Comparison of ENCODE assay signal across 11 cellular contexts in the genomic region with DNA sequence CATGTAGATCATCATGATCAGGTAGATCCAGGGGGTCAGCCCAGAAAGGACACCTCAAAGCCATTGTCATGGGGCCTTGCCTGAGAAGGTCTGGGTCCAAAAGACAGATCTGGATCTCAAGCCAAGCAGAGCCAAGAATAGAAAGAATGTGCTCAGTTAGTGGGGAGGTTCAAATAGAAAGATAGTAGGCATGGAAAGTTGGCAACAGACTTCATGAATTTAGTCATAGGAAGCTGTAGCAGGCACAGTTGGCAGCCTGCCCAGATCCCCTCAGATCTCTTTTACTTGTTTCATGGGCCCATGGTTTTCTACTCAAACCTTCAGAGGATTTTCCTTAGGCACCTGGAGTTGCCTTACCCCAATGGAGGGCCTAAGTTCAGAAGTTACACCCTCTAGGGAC.
DNase-seq lines count a peak whose midpoint lies in the region; ATAC-seq and TF ChIP-seq lines count a peak whose summit lies in the region.
"Had no signal": no experiment of that assay in that cellular context is flagged by ENCODE, and none has a peak within 500 bp of the region (broad histone marks: within the 10 kb centered on the region; RNA-seq: fewer than 3 reads in every experiment).

No MANE protein-coding gene starts in this region.

- H3K36me3 Mint-ChIP-seq in GM23338 (ENCODE audit: low read depth), result no peaks in the 10 kb centered on the region
- H3K36me3 Mint-ChIP-seq in Caco-2 (ENCODE audit: insufficient read depth, unreplicated experiment), result no peaks in the 10 kb centered on the region
- H3K36me3 Mint-ChIP-seq: activated naive CD4-positive, alpha-beta T cell treated with anti-CD3 and anti-CD28 coated beads, Interleukin-2, amount 50 U/mL, for 72 hours had no signal

- H2AFZ ChIP-seq in GM23338, result no peak overlapping the region

- DNase-seq in Right ventricle myocardium superior, result peak; percentile 42
- no peak for DNase-seq in cardiac septum (ENCODE audit: low spot score)
- DNase-seq in NCI-H69 (lab: John Stamatoyannopoulos, UW), result peak; percentile 51
- DNase-seq in fibroblast of gingiva (ENCODE audit: low read depth), result peak; percentile 21
- no peak for DNase-seq in GM23338 (ENCODE audit: low spot score)
- no peak for DNase-seq in AG08396 (ENCODE audit: low spot score)
- no peak for DNase-seq in Caco-2
- DNase-seq: activated CD4-positive, CD25-positive, alpha-beta regulatory T cell treated with anti-CD3 and anti-CD28 coated beads, Interleukin-2, amount 50 U/mL, for 72 hours had no signal

- H3K27me3 Mint-ChIP-seq in GM23338 (ENCODE audit: insufficient read depth, low read depth, poor library complexity), result no peaks in the 10 kb centered on the region
- H3K27me3 Mint-ChIP-seq in Caco-2 (ENCODE audit: insufficient read depth, unreplicated experiment), result peaks cover 14% of the 10 kb centered on the region
- H3K27me3 Mint-ChIP-seq: stimulated activated naive CD8-positive, alpha-beta T cell treated with anti-CD3 and anti-CD28 coated beads, Interleukin-15, Interleukin-2, amounts not matched to agents 100 ng/mL and 50 ng/mL, for 24 hours had no signal

- peaks cover 5% of the 10 kb centered on the region; the same call in 2 of the 3 replicates for H3K4me1 Mint-ChIP-seq in GM23338
- H3K4me1 Mint-ChIP-seq in Caco-2 (ENCODE audit: low read depth, unreplicated experiment), result no peaks in the 10 kb centered on the region

- no peak overlapping the region for H3K4me3 Mint-ChIP-seq in GM23338
- no peak overlapping the region for H3K4me3 Mint-ChIP-seq in Caco-2 (ENCODE audit: unreplicated experiment)
- H3K4me3 Mint-ChIP-seq: stimulated activated naive CD8-positive, alpha-beta T cell treated with anti-CD3 and anti-CD28 coated beads, Interleukin-15, Interleukin-2, amounts not matched to agents 100 ng/mL and 50 ng/mL, for 24 hours had no signal

- H3K79me2 ChIP-seq in GM23338 (replicated peaks; ENCODE audit: insufficient read depth), result no peaks in the 10 kb centered on the region

- POLR2A ChIA-PET in Caco-2 (lab: Charles Lee), result no interaction called here

- no peaks in the 10 kb centered on the region for H3K36me3 ChIP-seq in GM23338 (ENCODE audit: insufficient read depth)
- H3K36me3 ChIP-seq in Caco-2 (ENCODE audit: control insufficient read depth, insufficient read depth, low read length), result no peaks in the 10 kb centered on the region

- H3K4me1 ChIP-seq in GM23338 (ENCODE audit: insufficient read depth), result no peaks in the 10 kb centered on the region
- H3K4me1 ChIP-seq in Caco-2, result no peaks in the 10 kb centered on the region

- H3K27ac Mint-ChIP-seq in GM23338 (no peak overlapping the region), Caco-2 (ENCODE audit: unreplicated experiment) (no peak overlapping the region)
- H3K27ac Mint-ChIP-seq: activated naive CD4-positive, alpha-beta T cell treated with anti-CD3 and anti-CD28 coated beads, Interleukin-2, amount 50 U/mL, for 72 hours; stimulated activated naive CD8-positive, alpha-beta T cell treated with anti-CD3 and anti-CD28 coated beads, Interleukin-15, Interleukin-2, amounts not matched to agents 100 ng/mL and 50 ng/mL, for 24 hours had no signal

- H3K27me3 ChIP-seq in GM23338 (ENCODE audit: insufficient read depth) (no peaks in the 10 kb centered on the region), Caco-2 (replicated peaks; ENCODE audit: control insufficient read depth, insufficient read depth, low read length) (no peaks in the 10 kb centered on the region)

- ATAC-seq in Right ventricle myocardium superior (ENCODE audit: poor library complexity) (peak; percentile 29), GM23338 (no peak), HG03432 (IDR thresholded peaks at IDR 0.05; ENCODE audit: unreplicated experiment) (no peak)
- ATAC-seq: activated naive CD4-positive, alpha-beta T cell treated with anti-CD3 and anti-CD28 coated beads, Interleukin-2, amount 50 U/mL, for 72 hours had no signal

- H3K4me3 ChIP-seq in GM23338 (no peak overlapping the region), Caco-2 (ENCODE audit: low read depth, low read length) (no peak overlapping the region)

- no peak overlapping the region for H3K27ac ChIP-seq in GM23338 (ENCODE audit: low read depth)

- no peaks in the 10 kb centered on the region for H3F3A ChIP-seq in GM23338 (replicated peaks; ENCODE audit: low read depth)

- TF ChIP-seq CTCF in GM23338 (conservative IDR thresholded peaks at IDR 0.05; ENCODE audit: low read depth in 2 of 2) (no peak), Caco-2 (IDR thresholded peaks at IDR 0.05; ENCODE audit: insufficient read depth in 1 of 2, low read depth in 1 of 2, low read length in 1 of 2, severe bottlenecking in 1 of 2, unreplicated experiment in 1 of 2) (no peak)

- CTCF ChIA-PET in Caco-2 (lab: Charles Lee), result no interaction called here

- BruUV-seq in Caco-2 (replicated peaks; lab: Mats Ljungman, UMichigan), result no TSS peak

- H3K9me3 Mint-ChIP-seq in GM23338 (no peaks in the 10 kb centered on the region; the same call in 2 of the 3 replicates), Caco-2 (ENCODE audit: unreplicated experiment) (no peaks in the 10 kb centered on the region)
- H3K9me3 Mint-ChIP-seq: stimulated activated naive CD8-positive, alpha-beta T cell treated with anti-CD3 and anti-CD28 coated beads, Interleukin-15, Interleukin-2, amounts not matched to agents 100 ng/mL and 50 ng/mL, for 24 hours had no signal

- H3K9me2 ChIP-seq in GM23338 (ENCODE audit: insufficient read depth), result no peaks in the 10 kb centered on the region

- intact Hi-C loops in Right ventricle myocardium superior (cut with DNase I) (no loop called here), cardiac septum (cut with DNase I) (loop anchor here (10.0 kb wide), 1 partner anchor 270 kb away; no protein-coding TSS in a partner anchor), Caco-2 (cut with micrococcal nuclease; ENCODE audit: unreplicated experiment) (no loop called here)

- H4K20me1 ChIP-seq in GM23338 (replicated peaks; ENCODE audit: insufficient read depth), result no peaks in the 10 kb centered on the region

- H3K4me2 ChIP-seq in GM23338, result no peak overlapping the region

- no peaks in the 10 kb centered on the region; the same call in 1 of the 2 replicates for H3K9me3 ChIP-seq in Caco-2

TF ChIP-seq in GM23338, 12 proteins besides CTCF, POLR2A, EP300 and RAD21 (continues in another document):
- TF ChIP-seq, protein P1, sequence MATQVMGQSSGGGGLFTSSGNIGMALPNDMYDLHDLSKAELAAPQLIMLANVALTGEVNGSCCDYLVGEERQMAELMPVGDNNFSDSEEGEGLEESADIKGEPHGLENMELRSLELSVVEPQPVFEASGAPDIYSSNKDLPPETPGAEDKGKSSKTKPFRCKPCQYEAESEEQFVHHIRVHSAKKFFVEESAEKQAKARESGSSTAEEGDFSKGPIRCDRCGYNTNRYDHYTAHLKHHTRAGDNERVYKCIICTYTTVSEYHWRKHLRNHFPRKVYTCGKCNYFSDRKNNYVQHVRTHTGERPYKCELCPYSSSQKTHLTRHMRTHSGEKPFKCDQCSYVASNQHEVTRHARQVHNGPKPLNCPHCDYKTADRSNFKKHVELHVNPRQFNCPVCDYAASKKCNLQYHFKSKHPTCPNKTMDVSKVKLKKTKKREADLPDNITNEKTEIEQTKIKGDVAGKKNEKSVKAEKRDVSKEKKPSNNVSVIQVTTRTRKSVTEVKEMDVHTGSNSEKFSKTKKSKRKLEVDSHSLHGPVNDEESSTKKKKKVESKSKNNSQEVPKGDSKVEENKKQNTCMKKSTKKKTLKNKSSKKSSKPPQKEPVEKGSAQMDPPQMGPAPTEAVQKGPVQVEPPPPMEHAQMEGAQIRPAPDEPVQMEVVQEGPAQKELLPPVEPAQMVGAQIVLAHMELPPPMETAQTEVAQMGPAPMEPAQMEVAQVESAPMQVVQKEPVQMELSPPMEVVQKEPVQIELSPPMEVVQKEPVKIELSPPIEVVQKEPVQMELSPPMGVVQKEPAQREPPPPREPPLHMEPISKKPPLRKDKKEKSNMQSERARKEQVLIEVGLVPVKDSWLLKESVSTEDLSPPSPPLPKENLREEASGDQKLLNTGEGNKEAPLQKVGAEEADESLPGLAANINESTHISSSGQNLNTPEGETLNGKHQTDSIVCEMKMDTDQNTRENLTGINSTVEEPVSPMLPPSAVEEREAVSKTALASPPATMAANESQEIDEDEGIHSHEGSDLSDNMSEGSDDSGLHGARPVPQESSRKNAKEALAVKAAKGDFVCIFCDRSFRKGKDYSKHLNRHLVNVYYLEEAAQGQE (IDR thresholded peaks at IDR 0.05; ENCODE audit: unreplicated experiment), result no peak
- TF ChIP-seq STAT1 (IDR thresholded peaks at IDR 0.05; ENCODE audit: unreplicated experiment) (no peak), NANOG (IDR thresholded peaks at IDR 0.05; ENCODE audit: borderline replicate concordance) (no peak), POLR2AphosphoS5 (IDR thresholded peaks at IDR 0.05; ENCODE audit: low read depth) (no peak), ZNF114 (CRISPR knock-in tag; IDR thresholded peaks at IDR 0.05) (no peak), EZH2phosphoT487 (IDR thresholded peaks at IDR 0.05; ENCODE audit: unreplicated experiment) (no peak), ETS1 (IDR thresholded peaks at IDR 0.05) (no peak), CREB1 (CRISPR knock-in tag; IDR thresholded peaks at IDR 0.05; ENCODE audit: low read depth) (no peak)

Comparison
In these comparisons a context has a peak if more than half of its experiments do, and no peak if none do; other contexts are left out.
1. DNase-seq: peak in Right ventricle myocardium superior (single experiment), NCI-H69 (single experiment) and fibroblast of gingiva (single experiment); none in cardiac septum (single experiment), GM23338 (single experiment), AG08396 (single experiment) and Caco-2 (0 of 2).